In the genomic region with DNA sequence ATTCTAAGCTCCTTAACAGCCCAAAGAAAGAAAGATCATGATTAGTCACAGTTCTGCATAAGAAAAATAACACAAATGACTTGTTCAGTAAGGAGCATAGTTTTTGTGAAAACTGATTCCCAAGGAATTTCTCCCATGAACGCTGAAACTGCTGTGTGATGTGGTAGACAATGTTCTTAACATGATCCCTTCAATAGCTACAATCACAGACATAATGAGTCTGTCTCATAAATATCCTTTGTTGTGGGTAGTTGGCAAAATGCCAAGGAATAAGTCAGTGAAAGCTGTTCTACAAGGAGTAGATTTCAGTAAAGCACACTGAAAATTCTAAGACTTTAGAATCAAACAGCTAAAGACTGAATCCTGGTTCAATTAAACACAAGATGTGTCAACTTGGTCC, we compare ENCODE assay signal across 1 cellular context.
TF ChIP-seq lines count a peak whose summit lies in the region.

No MANE protein-coding gene starts in this region.

TF ChIP-seq in A549, 52 proteins besides CTCF, POLR2A, EP300 and RAD21 (continued from another document):
- TF ChIP-seq HMGXB4 (CRISPR knock-in tag; IDR thresholded peaks at IDR 0.05; ENCODE audit: borderline replicate concordance), result no peak
- TF ChIP-seq ZSCAN20 (CRISPR knock-in tag; IDR thresholded peaks at IDR 0.05), result no peak
- TF ChIP-seq RNF2 (IDR thresholded peaks at IDR 0.05; ENCODE audit: borderline replicate concordance, low read depth), result no peak
- TF ChIP-seq NR3C1 (IDR thresholded peaks at IDR 0.05), result no peak
- no peak for TF ChIP-seq JUNB (IDR thresholded peaks at IDR 0.05)
- no peak for TF ChIP-seq ZNF302 (CRISPR knock-in tag; IDR thresholded peaks at IDR 0.05)
- TF ChIP-seq EHMT2 (IDR thresholded peaks at IDR 0.05; ENCODE audit: low read depth), result no peak
- no peak for TF ChIP-seq FOSB (CRISPR knock-in tag; IDR thresholded peaks at IDR 0.05)
- no peak for TF ChIP-seq FOXS1 (CRISPR knock-in tag; IDR thresholded peaks at IDR 0.05)
- TF ChIP-seq, protein P1, sequence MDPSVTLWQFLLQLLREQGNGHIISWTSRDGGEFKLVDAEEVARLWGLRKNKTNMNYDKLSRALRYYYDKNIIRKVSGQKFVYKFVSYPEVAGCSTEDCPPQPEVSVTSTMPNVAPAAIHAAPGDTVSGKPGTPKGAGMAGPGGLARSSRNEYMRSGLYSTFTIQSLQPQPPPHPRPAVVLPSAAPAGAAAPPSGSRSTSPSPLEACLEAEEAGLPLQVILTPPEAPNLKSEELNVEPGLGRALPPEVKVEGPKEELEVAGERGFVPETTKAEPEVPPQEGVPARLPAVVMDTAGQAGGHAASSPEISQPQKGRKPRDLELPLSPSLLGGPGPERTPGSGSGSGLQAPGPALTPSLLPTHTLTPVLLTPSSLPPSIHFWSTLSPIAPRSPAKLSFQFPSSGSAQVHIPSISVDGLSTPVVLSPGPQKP (IDR thresholded peaks at IDR 0.05; ENCODE audit: low read depth, low read length), result no peak
